14 cellular contexts compared by ENCODE assay signal in the genomic region with DNA sequence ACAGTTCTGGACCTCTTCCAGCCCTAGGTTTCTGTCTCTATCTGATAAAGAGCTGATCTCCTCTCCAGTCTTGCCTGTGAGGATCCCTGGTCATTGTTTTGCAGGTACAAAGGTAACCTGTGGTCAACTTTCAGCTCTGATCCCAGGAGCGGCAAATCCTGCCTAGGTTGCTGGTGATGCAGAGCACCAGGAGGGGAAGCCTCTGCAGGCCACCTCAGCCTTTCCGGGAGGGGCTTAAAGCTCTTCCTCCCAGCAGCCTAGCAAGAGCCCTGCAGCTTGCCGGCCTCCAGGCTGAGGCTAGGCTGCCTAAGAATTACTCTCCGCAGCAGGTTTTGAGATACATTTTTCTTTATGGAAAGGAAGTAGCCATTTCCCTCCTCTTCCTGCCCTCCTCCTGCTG.
DNase-seq lines count a peak whose midpoint lies in the region; ATAC-seq and TF ChIP-seq lines count a peak whose summit lies in the region.
"Had no signal": no experiment of that assay in that cellular context is flagged by ENCODE, and none has a peak within 500 bp of the region (broad histone marks: within the 10 kb centered on the region; RNA-seq: fewer than 3 reads in every experiment).

No MANE protein-coding gene starts in this region.

- ATAC-seq in activated CD4-positive, alpha-beta T cell treated with anti-CD3 and anti-CD28 coated beads for 36 hours: peak; percentile 66
- peak; percentile 67 for ATAC-seq in activated CD8-positive, alpha-beta T cell treated with anti-CD3 and anti-CD28 coated beads for 36 hours
- ATAC-seq in stimulated activated naive B cell treated with anti-CD40 and anti-IgM and Interleukin-4, amounts not matched to agents 10 μg/mL and 1 μg/mL and 100 μg/mL, for 72 hours (replicated peaks): no peak
- ATAC-seq: T-helper 17 cell had no signal

- H3K36me3 Mint-ChIP-seq in activated CD4-positive, alpha-beta T cell treated with anti-CD3 and anti-CD28 coated beads for 36 hours (ENCODE audit: low read depth): peaks cover 16% of the 10 kb centered on the region
- peaks cover 10% of the 10 kb centered on the region for H3K36me3 Mint-ChIP-seq in activated CD8-positive, alpha-beta T cell treated with anti-CD3 and anti-CD28 coated beads for 36 hours (ENCODE audit: low read depth)
- H3K36me3 Mint-ChIP-seq in stimulated activated naive B cell treated with anti-CD40 and anti-IgM and Interleukin-4, amounts not matched to agents 10 μg/mL and 1 μg/mL and 100 μg/mL, for 72 hours: peaks cover 11% of the 10 kb centered on the region in 2 donors

- H3K4me3 Mint-ChIP-seq in activated CD4-positive, alpha-beta T cell treated with anti-CD3 and anti-CD28 coated beads for 36 hours: no peak overlapping the region
- no peak overlapping the region for H3K4me3 Mint-ChIP-seq in activated CD8-positive, alpha-beta T cell treated with anti-CD3 and anti-CD28 coated beads for 36 hours
- H3K4me3 Mint-ChIP-seq in stimulated activated naive B cell treated with anti-CD40 and anti-IgM and Interleukin-4, amounts not matched to agents 10 μg/mL and 1 μg/mL and 100 μg/mL, for 72 hours: peak overlapping the region in 1 of 2 donors; percentile 1
- H3K4me3 Mint-ChIP-seq: T-helper 17 cell had no signal

- no peak overlapping the region for H3K27ac Mint-ChIP-seq in activated CD4-positive, alpha-beta T cell treated with anti-CD3 and anti-CD28 coated beads for 36 hours
- H3K27ac Mint-ChIP-seq in activated CD8-positive, alpha-beta T cell treated with anti-CD3 and anti-CD28 coated beads for 36 hours: peak overlapping the region; percentile 13
- H3K27ac Mint-ChIP-seq in stimulated activated naive B cell treated with anti-CD40 and anti-IgM and Interleukin-4, amounts not matched to agents 10 μg/mL and 1 μg/mL and 100 μg/mL, for 72 hours: peak overlapping the region; percentile 39
- H3K27ac Mint-ChIP-seq: T-helper 17 cell had no signal

- H3K27me3 ChIP-seq in A673 (replicated peaks; ENCODE audit: insufficient read depth, low read depth, low read length, poor library complexity): no peaks in the 10 kb centered on the region

- H3K4me1 ChIP-seq in A673 (ENCODE audit: insufficient read depth, low read length, poor library complexity, severe bottlenecking): no peaks in the 10 kb centered on the region

- no peaks in the 10 kb centered on the region for H3K9me3 ChIP-seq in A673 (ENCODE audit: low read depth, low read length, poor library complexity, severe bottlenecking)

- DNase-seq in activated CD4-positive, alpha-beta T cell treated with anti-CD3 and anti-CD28 coated beads for 36 hours: peak; percentile 22
- DNase-seq in activated CD4-positive, alpha-beta T cell treated with anti-CD3 and anti-CD28 coated beads, Interleukin-2, amount 50 U/mL, for 48 hours: no peak
- DNase-seq in activated CD8-positive, alpha-beta T cell treated with anti-CD3 and anti-CD28 coated beads for 36 hours: no peak
- DNase-seq in iPS-NIHi7 (ENCODE audit: extremely low spot score) (peak; percentile 61), A673 (ENCODE audit: low spot score) (no peak), SK-N-DZ (ENCODE audit: low spot score) (no peak)
- DNase-seq in stimulated activated naive B cell treated with anti-CD40 and anti-IgM and Interleukin-4, amounts not matched to agents 10 μg/mL and 1 μg/mL and 100 μg/mL, for 72 hours: no peak
- no peak for DNase-seq in activated T-cell treated with anti-CD3 and anti-CD28 coated beads, Interleukin-2, amount 50 U/mL, for 48 hours
- DNase-seq: ACHN, DMS79, naive B cell, NCI-H1436, NCI-H82, T-helper 17 cell had no signal

- no peaks in the 10 kb centered on the region for H3K36me3 ChIP-seq in A673 (ENCODE audit: insufficient read depth, low read length, poor library complexity, severe bottlenecking)

- H3K9me3 Mint-ChIP-seq in activated CD4-positive, alpha-beta T cell treated with anti-CD3 and anti-CD28 coated beads for 36 hours (ENCODE audit: low read depth): peaks cover 7% of the 10 kb centered on the region
- peaks cover 10% of the 10 kb centered on the region for H3K9me3 Mint-ChIP-seq in activated CD8-positive, alpha-beta T cell treated with anti-CD3 and anti-CD28 coated beads for 36 hours
- H3K9me3 Mint-ChIP-seq in stimulated activated naive B cell treated with anti-CD40 and anti-IgM and Interleukin-4, amounts not matched to agents 10 μg/mL and 1 μg/mL and 100 μg/mL, for 72 hours: peaks cover 3 to 9% of the 10 kb centered on the region in 2 donors

- intact Hi-C loops in activated CD4-positive, alpha-beta T cell treated with anti-CD3 and anti-CD28 coated beads for 36 hours (cut with DNase I, micrococcal nuclease): no loop called here
- intact Hi-C loops in activated CD8-positive, alpha-beta T cell treated with anti-CD3 and anti-CD28 coated beads for 36 hours (cut with micrococcal nuclease): no loop called here
- intact Hi-C loops in A673 (cut with micrococcal nuclease; ENCODE audit: unreplicated experiment): no loop called here

- CTCF ChIA-PET in activated CD4-positive, alpha-beta T cell treated with anti-CD3 and anti-CD28 coated beads for 36 hours (lab: Charles Lee): interaction anchor here (1.2 to 2.5 kb wide), 8 partner anchors 10 to 74 kb away, joined by 3 to 14 read pairs (median 7); no protein-coding TSS in a partner anchor
- CTCF ChIA-PET in activated CD8-positive, alpha-beta T cell treated with anti-CD3 and anti-CD28 coated beads for 36 hours (lab: Charles Lee): interaction anchor here (0.9 to 1.5 kb wide), 9 partner anchors 10 to 90 kb away, joined by 3 to 5 read pairs (median 3); no protein-coding TSS in a partner anchor
- CTCF ChIA-PET in A673 (lab: Charles Lee): no interaction called here

- TF ChIP-seq CTCF in activated CD8-positive, alpha-beta T cell treated with anti-CD3 and anti-CD28 coated beads for 36 hours (IDR thresholded peaks at IDR 0.05): no peak
- TF ChIP-seq CTCF in A673 (conservative IDR thresholded peaks at IDR 0.05; ENCODE audit: low read depth, low read length): no peak

- H3K4me3 ChIP-seq in A673 (ENCODE audit: low read depth, low read length, poor library complexity, severe bottlenecking): no peak overlapping the region

- POLR2A ChIA-PET in activated CD4-positive, alpha-beta T cell treated with anti-CD3 and anti-CD28 coated beads for 36 hours (lab: Charles Lee): interaction anchor here (0.6 to 0.9 kb wide), 2 partner anchors 31 to 83 kb away, joined by 4 to 5 read pairs; no protein-coding TSS in a partner anchor
- POLR2A ChIA-PET in activated CD8-positive, alpha-beta T cell treated with anti-CD3 and anti-CD28 coated beads for 36 hours (lab: Charles Lee): interaction anchor here (1.1 to 2.4 kb wide), 7 partner anchors 9 to 75 kb away, joined by 4 to 12 read pairs (median 4); no protein-coding TSS in a partner anchor
- POLR2A ChIA-PET in A673 (lab: Charles Lee; ENCODE audit: low non-redundant PET): no interaction called here

- H3K27me3 Mint-ChIP-seq in activated CD4-positive, alpha-beta T cell treated with anti-CD3 and anti-CD28 coated beads for 36 hours: no peaks in the 10 kb centered on the region
- no peaks in the 10 kb centered on the region for H3K27me3 Mint-ChIP-seq in activated CD8-positive, alpha-beta T cell treated with anti-CD3 and anti-CD28 coated beads for 36 hours
- H3K27me3 Mint-ChIP-seq in stimulated activated naive B cell treated with anti-CD40 and anti-IgM and Interleukin-4, amounts not matched to agents 10 μg/mL and 1 μg/mL and 100 μg/mL, for 72 hours: peaks cover 0 to 3% of the 10 kb centered on the region in 2 donors
- H3K27me3 Mint-ChIP-seq: naive B cell, T-helper 17 cell had no signal

- H3K27ac ChIP-seq in A673 (ENCODE audit: low read depth, low read length, poor library complexity, severe bottlenecking): no peak overlapping the region

- no TSS peak for BruUV-seq in A673 (replicated peaks; lab: Mats Ljungman, UMichigan)

- peaks cover 28% of the 10 kb centered on the region for H3K4me1 Mint-ChIP-seq in activated CD4-positive, alpha-beta T cell treated with anti-CD3 and anti-CD28 coated beads for 36 hours
- peaks cover 30% of the 10 kb centered on the region for H3K4me1 Mint-ChIP-seq in activated CD8-positive, alpha-beta T cell treated with anti-CD3 and anti-CD28 coated beads for 36 hours (ENCODE audit: low read depth)
- peaks cover 41 to 64% of the 10 kb centered on the region in 2 donors for H3K4me1 Mint-ChIP-seq in stimulated activated naive B cell treated with anti-CD40 and anti-IgM and Interleukin-4, amounts not matched to agents 10 μg/mL and 1 μg/mL and 100 μg/mL, for 72 hours

Comparison
In these comparisons a context has a peak if more than half of its experiments do, and no peak if none do; other contexts are left out.
1. DNase-seq: peak in activated CD4-positive, alpha-beta T cell treated with anti-CD3 and anti-CD28 coated beads for 36 hours (single experiment) and iPS-NIHi7 (single experiment); none in activated CD4-positive, alpha-beta T cell treated with anti-CD3 and anti-CD28 coated beads, Interleukin-2, amount 50 U/mL, for 48 hours (0 of 2), activated CD8-positive, alpha-beta T cell treated with anti-CD3 and anti-CD28 coated beads for 36 hours (single experiment), stimulated activated naive B cell treated with anti-CD40 and anti-IgM and Interleukin-4, amounts not matched to agents 10 μg/mL and 1 μg/mL and 100 μg/mL, for 72 hours (single experiment), activated T-cell treated with anti-CD3 and anti-CD28 coated beads, Interleukin-2, amount 50 U/mL, for 48 hours (0 of 2), A673 (single experiment) and SK-N-DZ (single experiment).
2. ATAC-seq: peak in activated CD4-positive, alpha-beta T cell treated with anti-CD3 and anti-CD28 coated beads for 36 hours (single experiment) and activated CD8-positive, alpha-beta T cell treated with anti-CD3 and anti-CD28 coated beads for 36 hours (single experiment); none in stimulated activated naive B cell treated with anti-CD40 and anti-IgM and Interleukin-4, amounts not matched to agents 10 μg/mL and 1 μg/mL and 100 μg/mL, for 72 hours (0 of 2).